In the genomic region with DNA sequence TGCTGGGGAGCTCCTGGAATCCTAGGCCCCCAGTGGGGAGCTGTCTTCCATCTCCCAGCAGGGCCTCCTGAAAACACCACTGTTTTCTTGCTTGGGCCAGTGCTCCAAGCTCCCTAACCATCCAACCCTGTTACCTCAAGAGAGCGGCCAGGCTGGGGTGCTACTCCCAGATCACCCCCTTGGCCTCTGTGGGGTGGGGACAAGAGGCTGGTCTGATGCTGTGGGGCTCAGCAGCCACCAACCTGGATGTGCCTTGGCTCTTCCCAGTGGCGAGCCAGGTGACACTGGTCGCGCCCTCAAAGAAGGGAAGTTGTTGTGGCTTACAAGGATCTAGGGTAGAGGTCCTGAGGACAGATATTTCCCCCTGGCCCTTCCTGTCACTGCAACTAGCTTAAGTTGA, we compare ENCODE assay signal across 26 cellular contexts. TPM values are rescaled to one million over a fixed set of nuclear protein-coding genes. Genes with fewer than 3 reads are reported as not detected.
A peak's percentile ranks its signal among the peaks of the same experiment; 100 is the strongest.
DNase-seq lines count a peak whose midpoint lies in the region; ATAC-seq and TF ChIP-seq lines count a peak whose summit lies in the region.
"Had no signal": no experiment of that assay in that cellular context is flagged by ENCODE, and none has a peak within 500 bp of the region (broad histone marks: within the 10 kb centered on the region; RNA-seq: fewer than 3 reads in every experiment).

No MANE protein-coding gene starts in this region.

- no peaks in the 10 kb centered on the region for H3K4me1 ChIP-seq in RWPE2 (ENCODE audit: insufficient read depth, poor library complexity, severe bottlenecking)
- no peaks in the 10 kb centered on the region for H3K4me1 ChIP-seq in sigmoid colon
- H3K4me1 ChIP-seq in OCI-LY7 (ENCODE audit: insufficient read depth, low read length, poor library complexity, severe bottlenecking): no peaks in the 10 kb centered on the region
- no peaks in the 10 kb centered on the region for H3K4me1 ChIP-seq in smooth muscle cell (ENCODE audit: low read depth)
- H3K4me1 ChIP-seq: BE2C had no signal

- no peak for ATAC-seq in activated T-cell treated with anti-CD3 and anti-CD28 coated beads, Interleukin-2, amount 50 U/mL, for 72 hours (replicated peaks in 1 of 2)
- ATAC-seq in activated naive CD8-positive, alpha-beta T cell treated with anti-CD3 and anti-CD28 coated beads, Interleukin-2, amount 50 U/mL, for 24 hours: no peak
- no peak for ATAC-seq in RWPE2 (ENCODE audit: low read depth)

- no peaks in the 10 kb centered on the region for H3K9me3 ChIP-seq in RWPE2 (ENCODE audit: severe bottlenecking)
- H3K9me3 ChIP-seq in sigmoid colon: no peaks in the 10 kb centered on the region
- H3K9me3 ChIP-seq in OCI-LY7 (ENCODE audit: low read length): no peaks in the 10 kb centered on the region
- H3K9me3 ChIP-seq in smooth muscle cell (replicated peaks; ENCODE audit: low read depth): no peaks in the 10 kb centered on the region
- H3K9me3 ChIP-seq: BE2C had no signal

- CTCF ChIA-PET in OCI-LY7 (lab: Charles Lee; ENCODE audit: unreplicated experiment): interaction anchor here (0.5 kb wide), 1 partner anchor 9 kb away, joined by 5 read pairs; no protein-coding TSS in a partner anchor

- BruUV-seq in OCI-LY7 (replicated peaks; lab: Mats Ljungman, UMichigan): no TSS peak

- H3K4me3 ChIP-seq in RWPE2 (ENCODE audit: severe bottlenecking) (no peak overlapping the region), sigmoid colon (no peak overlapping the region), OCI-LY7 (ENCODE audit: low read depth, low read length, poor library complexity, severe bottlenecking) (no peak overlapping the region), smooth muscle cell (no peak overlapping the region)

- H3K36me3 Mint-ChIP-seq in activated T-cell treated with anti-CD3 and anti-CD28 coated beads, Interleukin-2, amount 50 U/mL, for 72 hours (ENCODE audit: insufficient read depth in 2 of 2): no peaks in the 10 kb centered on the region
- H3K36me3 Mint-ChIP-seq in activated naive CD8-positive, alpha-beta T cell: no peaks in the 10 kb centered on the region
- H3K36me3 Mint-ChIP-seq in activated naive CD8-positive, alpha-beta T cell treated with anti-CD3 and anti-CD28 coated beads, Interleukin-2, amount 50 U/mL, for 24 hours (ENCODE audit: low read depth): peaks cover 2% of the 10 kb centered on the region
- H3K36me3 Mint-ChIP-seq: IgD-negative memory B cell had no signal

- H4K20me1 ChIP-seq in OCI-LY7 (ENCODE audit: insufficient read depth, low read length) (no peaks in the 10 kb centered on the region), smooth muscle cell (ENCODE audit: low read depth) (no peaks in the 10 kb centered on the region)

- H3K36me3 ChIP-seq in RWPE2 (ENCODE audit: low read depth) (no peaks in the 10 kb centered on the region), sigmoid colon (peaks cover 0 to 5% (median 2%) of the 10 kb centered on the region in 4 donors), OCI-LY7 (ENCODE audit: insufficient read depth, low read length) (peaks cover 6% of the 10 kb centered on the region; the same call in 1 of the 2 replicates), smooth muscle cell (ENCODE audit: low read depth) (no peaks in the 10 kb centered on the region)
- H3K36me3 ChIP-seq: BE2C had no signal

- H3F3A ChIP-seq in smooth muscle cell (ENCODE audit: low read depth): no peaks in the 10 kb centered on the region

- H3K9me3 Mint-ChIP-seq in activated T-cell treated with anti-CD3 and anti-CD28 coated beads, Interleukin-2, amount 50 U/mL, for 72 hours: no peaks in the 10 kb centered on the region
- no peaks in the 10 kb centered on the region for H3K9me3 Mint-ChIP-seq in activated naive CD8-positive, alpha-beta T cell (ENCODE audit: low read depth)
- no peaks in the 10 kb centered on the region for H3K9me3 Mint-ChIP-seq in activated naive CD8-positive, alpha-beta T cell treated with anti-CD3 and anti-CD28 coated beads, Interleukin-2, amount 50 U/mL, for 24 hours
- H3K9me3 Mint-ChIP-seq: CD14-positive monocyte, IgD-negative memory B cell had no signal

- no peak for TF ChIP-seq EP300 in sigmoid colon (IDR thresholded peaks at IDR 0.05)

- H3K4me2 ChIP-seq in OCI-LY7 (ENCODE audit: low read length) (no peak overlapping the region), smooth muscle cell (no peak overlapping the region)
- H3K4me2 ChIP-seq: KMS-11 had no signal

- H3K9me2 ChIP-seq in OCI-LY7 (ENCODE audit: insufficient read depth, low read length): no peaks in the 10 kb centered on the region

- DNase-seq in activated T-cell treated with anti-CD3 and anti-CD28 coated beads, Interleukin-2, amount 50 U/mL, for 1 hour: peak; percentile 16
- DNase-seq in activated T-cell treated with anti-CD3 and anti-CD28 coated beads, Interleukin-2, amount 50 U/mL, for 72 hours: no peak
- no peak for DNase-seq in activated naive CD8-positive, alpha-beta T cell treated with anti-CD3 and anti-CD28 coated beads, Interleukin-2, amount 50 U/mL, for 24 hours
- DNase-seq in RWPE2 (ENCODE audit: low spot score): peak; percentile 17
- peak; percentile 33 for DNase-seq in sigmoid colon
- DNase-seq in OCI-LY7 (ENCODE audit: low spot score): no peak
- no peak for DNase-seq in smooth muscle cell (lab: John Stamatoyannopoulos, UW; ENCODE audit: unreplicated experiment)
- DNase-seq: ACHN, BE2C, Calu3, DMS79 treated with DMSO at 0.1 percent for 48 hours, GF-D8, GOT3, HCEC 1CT, MM.1S, NCI-H2029, NCI-H446 treated with DMSO at 0.1 percent for 48 hours, NCI-H526, SHP77 treated with DMSO at 0.1 percent for 48 hours had no signal

- POLR2A ChIA-PET in OCI-LY7 (lab: Charles Lee): interaction anchor here (0.9 kb wide), 1 partner anchor 50 kb away, joined by 3 read pairs; no protein-coding TSS in a partner anchor

- TF ChIP-seq CTCF in RWPE2 (IDR thresholded peaks at IDR 0.05; ENCODE audit: poor library complexity, severe bottlenecking) (no peak), sigmoid colon (IDR thresholded peaks at IDR 0.05) (no peak), OCI-LY7 (conservative IDR thresholded peaks at IDR 0.05; ENCODE audit: low read length) (no peak), smooth muscle cell (IDR thresholded peaks at IDR 0.05; ENCODE audit: borderline replicate concordance, insufficient read depth, poor library complexity, severe bottlenecking) (no peak)

- H3K4me3 Mint-ChIP-seq in activated T-cell treated with anti-CD3 and anti-CD28 coated beads, Interleukin-2, amount 50 U/mL, for 72 hours: no peak overlapping the region
- H3K4me3 Mint-ChIP-seq in activated naive CD8-positive, alpha-beta T cell: no peak overlapping the region
- no peak overlapping the region for H3K4me3 Mint-ChIP-seq in activated naive CD8-positive, alpha-beta T cell treated with anti-CD3 and anti-CD28 coated beads, Interleukin-2, amount 50 U/mL, for 24 hours
- H3K4me3 Mint-ChIP-seq: CD14-positive monocyte, IgD-negative memory B cell had no signal

- 91 to 94% methylated on average over 4 of the region's 4 CpGs for WGBS in sigmoid colon, 2 donors
- WGBS in smooth muscle cell (ENCODE audit: low lambda C conversion rate): 95% methylated on average over 4 of the region's 4 CpGs

- H2AFZ ChIP-seq in OCI-LY7 (ENCODE audit: low read length) (no peak overlapping the region), smooth muscle cell (ENCODE audit: low read depth) (no peak overlapping the region)

- no peaks in the 10 kb centered on the region for H3K4me1 Mint-ChIP-seq in activated T-cell treated with anti-CD3 and anti-CD28 coated beads, Interleukin-2, amount 50 U/mL, for 72 hours (ENCODE audit: low read depth)
- H3K4me1 Mint-ChIP-seq in activated naive CD8-positive, alpha-beta T cell (ENCODE audit: low read depth): peaks cover 11% of the 10 kb centered on the region
- peaks cover 11% of the 10 kb centered on the region for H3K4me1 Mint-ChIP-seq in activated naive CD8-positive, alpha-beta T cell treated with anti-CD3 and anti-CD28 coated beads, Interleukin-2, amount 50 U/mL, for 24 hours
- H3K4me1 Mint-ChIP-seq: IgD-negative memory B cell had no signal

- no peak overlapping the region for H3K27ac ChIP-seq in RWPE2 (ENCODE audit: poor library complexity, severe bottlenecking)
- H3K27ac ChIP-seq in sigmoid colon: no peak overlapping the region
- no peak overlapping the region for H3K27ac ChIP-seq in OCI-LY7 (ENCODE audit: low read depth, low read length, poor library complexity, severe bottlenecking)
- H3K27ac ChIP-seq in smooth muscle cell (ENCODE audit: low read depth): no peak overlapping the region
- H3K27ac ChIP-seq: 22Rv1, HL-60, KMS-11, RWPE1 had no signal

- H3K27me3 ChIP-seq in RWPE2 (ENCODE audit: insufficient read depth, poor library complexity, severe bottlenecking) (no peaks in the 10 kb centered on the region), sigmoid colon (no peaks in the 10 kb centered on the region), smooth muscle cell (ENCODE audit: low read depth) (no peaks in the 10 kb centered on the region)
- H3K27me3 ChIP-seq: BE2C had no signal

- TF ChIP-seq POLR2A in sigmoid colon (IDR thresholded peaks at IDR 0.05): no peak

- no peak overlapping the region for H3K9ac ChIP-seq in smooth muscle cell (ENCODE audit: low read depth)
- H3K9ac ChIP-seq: KMS-11 had no signal

- no peak overlapping the region for H3K27ac Mint-ChIP-seq in activated T-cell treated with anti-CD3 and anti-CD28 coated beads, Interleukin-2, amount 50 U/mL, for 72 hours
- peak overlapping the region; percentile 6 for H3K27ac Mint-ChIP-seq in activated naive CD8-positive, alpha-beta T cell
- no peak overlapping the region for H3K27ac Mint-ChIP-seq in activated naive CD8-positive, alpha-beta T cell treated with anti-CD3 and anti-CD28 coated beads, Interleukin-2, amount 50 U/mL, for 24 hours
- H3K27ac Mint-ChIP-seq: IgD-negative memory B cell had no signal

- H3K27me3 Mint-ChIP-seq in activated T-cell treated with anti-CD3 and anti-CD28 coated beads, Interleukin-2, amount 50 U/mL, for 72 hours (ENCODE audit: low read depth): no peaks in the 10 kb centered on the region
- H3K27me3 Mint-ChIP-seq in activated naive CD8-positive, alpha-beta T cell: no peaks in the 10 kb centered on the region
- no peaks in the 10 kb centered on the region for H3K27me3 Mint-ChIP-seq in activated naive CD8-positive, alpha-beta T cell treated with anti-CD3 and anti-CD28 coated beads, Interleukin-2, amount 50 U/mL, for 24 hours
- H3K27me3 Mint-ChIP-seq: IgD-negative memory B cell had no signal

- intact Hi-C loops in sigmoid colon (cut with DNase I): no loop called here
- intact Hi-C loops in OCI-LY7 (cut with micrococcal nuclease; ENCODE audit: unreplicated experiment): no loop called here

- H3K79me2 ChIP-seq in OCI-LY7 (ENCODE audit: insufficient read depth, low read depth, low read length): no peaks in the 10 kb centered on the region
- H3K79me2 ChIP-seq in smooth muscle cell (ENCODE audit: low read depth): no peaks in the 10 kb centered on the region

RNA-seq across cellular contexts. Expression of gene SECISBP2, which starts 49.0 kb away (rescaled TPM):
- 10 to 100 TPM; 41.6 to 47.0 TPM for total RNA-seq in activated T-cell treated with anti-CD3 and anti-CD28 coated beads, Interleukin-2, amount 50 U/mL, for 72 hours
- 10 to 100 TPM; 35.0 to 41.8 (median 39.0) TPM for total RNA-seq in sigmoid colon
- polyA plus RNA-seq in sigmoid colon: 10 to 100 TPM; 21.0 to 34.3 (median 33.5) TPM
- total RNA-seq in OCI-LY7 (2014; rRNA removed; shearing (Covaris generic)): 76.1 and 77.6 TPM in 2 replicates
- 85.5 and 108 TPM in 2 replicates for total RNA-seq in OCI-LY7 (2022)
- 25.1 and 27.2 TPM in 2 replicates for total RNA-seq in smooth muscle cell
- polyA plus RNA-seq in smooth muscle cell: 12.2 and 19.6 TPM in 2 replicates

RNA-seq across cellular contexts. Expression of gene CKS2, which starts 56.3 kb away (rescaled TPM):
- total RNA-seq in activated T-cell treated with anti-CD3 and anti-CD28 coated beads, Interleukin-2, amount 50 U/mL, for 72 hours: 100 to 1,000 TPM; 145 to 155 TPM
- total RNA-seq in sigmoid colon (10 to 100 TPM in 2 of 4 donors, 1 to 10 TPM in 2; 4.7 to 18.9 (median 13.5) TPM), OCI-LY7 (2022) (285 and 305 TPM in 2 replicates), smooth muscle cell (77.6 and 91.9 TPM in 2 replicates)
- polyA plus RNA-seq in sigmoid colon (100 to 1,000 TPM in 2 of 3 donors, 10 to 100 TPM in 1; 48.6 to 151 (median 129) TPM), smooth muscle cell (136 and 148 TPM in 2 replicates)
- total RNA-seq in OCI-LY7 (2014; rRNA removed; shearing (Covaris generic)): 229 and 299 TPM in 2 replicates

Comparison
In these comparisons a context has a peak if more than half of its experiments do, and no peak if none do; other contexts are left out.
1. DNase-seq: peak in activated T-cell treated with anti-CD3 and anti-CD28 coated beads, Interleukin-2, amount 50 U/mL, for 1 hour (single experiment), RWPE2 (single experiment) and sigmoid colon (single experiment); none in activated T-cell treated with anti-CD3 and anti-CD28 coated beads, Interleukin-2, amount 50 U/mL, for 72 hours (0 of 2), activated naive CD8-positive, alpha-beta T cell treated with anti-CD3 and anti-CD28 coated beads, Interleukin-2, amount 50 U/mL, for 24 hours (single experiment), OCI-LY7 (single experiment) and smooth muscle cell (single experiment).